In the genomic region with DNA sequence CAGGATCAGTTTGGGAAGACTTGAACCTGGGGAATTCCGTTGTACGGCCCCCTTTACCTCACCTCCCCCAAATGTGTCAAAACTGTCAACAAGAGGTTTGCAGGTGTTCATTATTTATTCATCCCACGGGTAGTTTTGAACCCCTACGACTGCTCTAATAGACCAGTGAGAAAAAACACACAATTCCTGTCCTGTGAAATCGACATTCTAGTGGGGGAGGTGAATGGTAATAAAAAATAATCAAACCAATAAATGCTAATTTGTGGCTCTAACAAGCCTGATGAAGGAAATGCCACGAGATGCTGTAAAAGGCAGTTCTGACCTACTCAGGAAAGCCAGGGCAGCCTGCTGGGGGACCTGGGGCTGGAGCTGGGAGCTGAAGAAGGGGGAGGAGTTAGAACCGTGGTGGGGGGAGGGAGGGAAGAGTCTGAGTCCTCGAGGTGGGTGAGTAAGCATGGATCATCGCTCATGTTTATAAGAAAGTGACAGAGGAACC, we compare ENCODE assay signal across 9 cellular contexts. TPM values are rescaled to one million over a fixed set of nuclear protein-coding genes. Genes with fewer than 3 reads are reported as not detected.
A peak's percentile ranks its signal among the peaks of the same experiment; 100 is the strongest.
DNase-seq lines count a peak whose midpoint lies in the region; ATAC-seq lines count a peak whose summit lies in the region.
"Had no signal": no experiment of that assay in that cellular context is flagged by ENCODE, and none has a peak within 500 bp of the region (broad histone marks: within the 10 kb centered on the region; RNA-seq: fewer than 3 reads in every experiment).

No MANE protein-coding gene starts in this region.

- H3K36me3 Mint-ChIP-seq in T-cell, result peaks cover 19% of the 10 kb centered on the region

- no peaks in the 10 kb centered on the region for H3K9me3 ChIP-seq in skeletal muscle satellite cell (replicated peaks; ENCODE audit: low read length)

- peak overlapping the region; percentile 51 for H3K4me3 ChIP-seq in skeletal muscle satellite cell (ENCODE audit: low read length)

- H3K27me3 ChIP-seq in skeletal muscle satellite cell (ENCODE audit: control insufficient read depth, insufficient read depth, low read length), result no peaks in the 10 kb centered on the region

- POLR2A ChIA-PET in T-cell (lab: Charles Lee), result interaction anchor here (0.5 to 2.4 kb wide), 9 partner anchors 16 to 49 kb away, joined by 3 to 14 read pairs (median 4); a partner anchor contains a TSS

- H3K36me3 ChIP-seq in skeletal muscle satellite cell (ENCODE audit: insufficient read depth, low read length), result peaks cover 20% of the 10 kb centered on the region

- H3K4me2 ChIP-seq in skeletal muscle satellite cell (ENCODE audit: low read length), result peak overlapping the region; percentile 95

- H3K27me3 Mint-ChIP-seq in T-cell, result no peaks in the 10 kb centered on the region

- CTCF ChIA-PET in T-cell (lab: Charles Lee), result interaction anchor here (0.6 to 10.3 kb wide), 16 partner anchors 12 to 264 kb away, joined by 3 to 116 read pairs (median 5); a partner anchor contains a TSS

- H3K4me1 Mint-ChIP-seq in T-cell, result peaks cover 43 to 54% (median 48%) of the 10 kb centered on the region in 3 donors

- DNase-seq in T-cell (no peak), glomerular endothelial cell (ENCODE audit: extremely low read depth, low read depth, low spot score) (peak; percentile 64), RPMI8226 (no peak), NCI-H446 (lab: John Stamatoyannopoulos, UW) (no peak)

- H3K27ac Mint-ChIP-seq in T-cell, result peak overlapping the region; percentile 92 to 99

- ATAC-seq in GM21447 (IDR thresholded peaks at IDR 0.05; ENCODE audit: unreplicated experiment) (peak; percentile 6), T-cell (replicated peaks in 1 of 4) (no peak), GM19467 (IDR thresholded peaks at IDR 0.05; ENCODE audit: unreplicated experiment) (no peak), GM19023 (IDR thresholded peaks at IDR 0.05; ENCODE audit: unreplicated experiment) (no peak)

- H3K9me3 Mint-ChIP-seq in T-cell, result no peaks in the 10 kb centered on the region

- peak overlapping the region; percentile 77 to 98 (median 85) for H3K4me3 Mint-ChIP-seq in T-cell

- H3K9ac ChIP-seq in skeletal muscle satellite cell (ENCODE audit: low read depth, low read length), result peak overlapping the region; percentile 80

- H3K4me1 ChIP-seq in skeletal muscle satellite cell (ENCODE audit: control insufficient read depth, insufficient read depth, low read length), result peaks cover 34% of the 10 kb centered on the region

RNA-seq across cellular contexts. Expression of a gene that starts 0.5 kb away (rescaled TPM):
- total RNA-seq in T-cell, result 100 to 1,000 TPM in 2 of 5 donors, 10 to 100 TPM in 3; 83.0 to 150 (median 91.8) TPM
- total RNA-seq in glomerular endothelial cell, result 31.7 and 33.1 TPM in 2 replicates
- 15.5 and 19.4 TPM in 2 replicates for total RNA-seq in skeletal muscle satellite cell (2012; rRNA removed)

RNA-seq across cellular contexts. Expression of a gene that starts 25.0 kb away (rescaled TPM):
- total RNA-seq in T-cell, result 100 to 1,000 TPM; 108 to 196 (median 121) TPM
- 7.8 and 21.4 TPM in 2 replicates for total RNA-seq in glomerular endothelial cell
- 11.4 and 15.5 TPM in 2 replicates for total RNA-seq in skeletal muscle satellite cell (2012; rRNA removed)

RNA-seq across cellular contexts. Expression of a gene that starts 25.7 kb away (rescaled TPM):
- total RNA-seq in T-cell (not detected), glomerular endothelial cell (not detected in 2 replicates)
- not detected in 2 replicates for total RNA-seq in skeletal muscle satellite cell (2012; rRNA removed)
- total RNA-seq: NCI-H460 had no signal

RNA-seq across cellular contexts. Expression of a gene that starts 30.5 kb away (rescaled TPM):
- total RNA-seq in T-cell (under 1 TPM in 1 of 5 donors, not detected in 4; 0.63 TPM), glomerular endothelial cell (0.47 and 0.97 TPM in 2 replicates)
- 0.66 and 2.5 TPM in 2 replicates for total RNA-seq in skeletal muscle satellite cell (2012; rRNA removed)

RNA-seq across cellular contexts. Expression of a gene that starts 33.4 kb away (rescaled TPM):
- total RNA-seq in T-cell (10 to 100 TPM; 19.3 to 26.6 (median 21.3) TPM), glomerular endothelial cell (5.6 and 13.7 TPM in 2 replicates)
- total RNA-seq in skeletal muscle satellite cell (2012; rRNA removed), result 20.8 and 28.9 TPM in 2 replicates
